Comparison of ENCODE assay signal across 17 cellular contexts in the genomic region with DNA sequence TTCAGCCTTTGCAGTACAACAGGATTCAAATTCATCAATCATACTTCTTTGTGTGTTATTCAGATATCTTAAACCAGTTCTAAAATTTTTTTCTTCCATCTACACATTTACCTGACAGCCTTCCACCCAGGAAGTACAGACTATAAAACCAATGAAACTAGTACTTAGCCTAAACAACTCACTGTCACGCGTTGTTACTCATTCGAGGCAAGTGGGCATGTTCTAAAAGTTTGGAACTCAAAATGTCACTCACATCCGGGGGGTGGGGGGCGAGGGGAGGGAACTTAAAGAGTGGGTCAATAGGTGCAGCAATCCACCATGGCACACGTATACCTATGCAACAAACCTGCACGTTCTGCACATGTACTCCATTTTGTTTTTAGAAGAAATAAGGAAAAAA.
"Had no signal": no experiment of that assay in that cellular context is flagged by ENCODE, and none has a peak within 500 bp of the region (broad histone marks: within the 10 kb centered on the region; RNA-seq: fewer than 3 reads in every experiment).

No MANE protein-coding gene starts in this region.

- H3K9ac ChIP-seq: neural progenitor cell had no signal

- DNase-seq: activated CD4-positive, alpha-beta T cell treated with anti-CD3 and anti-CD28 coated beads for 36 hours; activated CD8-positive, alpha-beta T cell treated with anti-CD3 and anti-CD28 coated beads, Interleukin-2, amount 10 ng/mL, durations not matched to agents 7 days and 5 days; activated naive CD4-positive, alpha-beta T cell; adrenal gland; central memory CD4-positive, alpha-beta T cell; hypothalamus; immature natural killer cell; mammary epithelial cell; ovary; stimulated activated CD4-positive, alpha-beta T cell treated with anti-CD3 and anti-CD28 coated beads, Interleukin-4, amount 100 ng/mL, for 1 hour; stimulated activated CD8-positive, alpha-beta memory T cell treated with anti-CD3 and anti-CD28 coated beads, Interleukin-4, amount 100 ng/mL, for 48 hours; T-cell; testis; upper lobe of right lung had no signal

- H3K27me3 ChIP-seq: adrenal gland, ovary, testis, upper lobe of right lung had no signal

- ATAC-seq: activated CD4-positive, alpha-beta T cell treated with anti-CD3 and anti-CD28 coated beads for 36 hours; activated CD8-positive, alpha-beta T cell treated with anti-CD3 and anti-CD28 coated beads, Interleukin-2, amount 10 ng/mL, durations not matched to agents 7 days and 5 days; left lobe of liver; T-cell; upper lobe of right lung had no signal

- H3K9me3 ChIP-seq: adrenal gland, ovary, testis, upper lobe of right lung had no signal

- H3K4me3 ChIP-seq: adrenal gland, neural progenitor cell, ovary, testis, upper lobe of right lung had no signal

- H3K4me1 ChIP-seq: testis had no signal

- H3K36me3 ChIP-seq: adrenal gland, neural progenitor cell, ovary, upper lobe of right lung had no signal

- H3K27ac ChIP-seq: adrenal gland, neural progenitor cell, ovary, testis, upper lobe of right lung, VCaP had no signal

- H2AFZ ChIP-seq: neural progenitor cell had no signal
